8 cellular contexts compared by ENCODE assay signal in the genomic region with DNA sequence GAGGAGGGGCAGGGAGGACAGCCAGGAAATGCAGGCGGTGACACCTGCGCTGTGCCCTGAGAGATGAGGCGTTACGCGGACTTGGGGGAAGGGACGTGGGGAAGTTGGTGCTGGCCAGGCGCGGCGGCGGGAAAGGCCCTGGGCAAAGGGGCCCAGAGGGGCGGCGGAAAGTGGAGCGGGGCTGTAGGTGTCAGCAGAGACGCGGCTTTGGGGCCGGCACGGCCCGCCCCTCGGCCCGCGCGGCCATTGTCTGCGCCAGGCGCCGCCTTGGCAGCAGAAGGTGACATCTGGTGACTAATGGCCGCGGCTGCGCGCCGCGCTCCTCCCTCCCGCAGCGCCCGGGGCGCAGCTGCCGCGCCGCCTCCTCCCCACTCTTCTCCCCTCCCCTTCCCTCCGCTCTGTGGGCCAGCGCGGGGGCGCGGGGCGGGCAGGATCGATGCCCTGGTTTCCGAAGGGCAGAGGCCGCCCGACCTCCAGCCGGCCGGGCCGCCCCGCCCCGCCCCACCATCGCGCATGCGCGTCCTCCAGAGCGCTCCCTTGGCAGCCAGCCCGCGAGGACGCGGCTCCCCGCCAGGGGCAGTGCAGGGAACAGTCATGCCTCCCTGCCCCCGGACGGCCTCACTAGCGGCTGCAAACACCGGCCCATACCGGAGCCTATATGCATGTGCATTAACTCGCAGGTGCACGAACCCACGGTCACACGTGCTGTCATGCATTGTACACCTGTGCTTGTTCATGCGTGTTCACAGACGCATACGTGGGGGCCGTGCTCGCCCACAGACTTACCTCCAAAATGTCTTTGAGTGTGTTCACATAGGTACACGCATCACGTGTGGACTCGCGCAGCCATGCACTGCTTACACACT.
DNase-seq lines count a peak whose midpoint lies in the region; ATAC-seq, FAIRE-seq and TF ChIP-seq lines count a peak whose summit lies in the region.

No MANE protein-coding gene starts in this region.

- 5% methylated on average over 75 of the region's 81 CpGs for WGBS in prostate gland
- 5% methylated on average over 81 of the region's 81 CpGs for WGBS in urinary bladder

- peak; percentile 93 for ATAC-seq in HG02798 (IDR thresholded peaks at IDR 0.05; ENCODE audit: poor library complexity, unreplicated experiment)
- peak; percentile 97 to 98 for ATAC-seq in left cardiac atrium

- H2AFZ ChIP-seq in SU-DHL-6 (ENCODE audit: low read depth, low read length, severe bottlenecking): peak overlapping the region; percentile 86

- TF ChIP-seq CTCF in SU-DHL-6 (IDR thresholded peaks at IDR 0.05; ENCODE audit: insufficient read depth, low read length, poor library complexity, severe bottlenecking) (peak; percentile 41), prostate gland (IDR thresholded peaks at IDR 0.05) (peak; percentile 54 to 91 (median 77))

- H3K9me2 ChIP-seq in SU-DHL-6 (replicated peaks; ENCODE audit: insufficient read depth, low read length): no peaks in the 10 kb centered on the region

- intact Hi-C loops in left cardiac atrium (cut with DNase I) (loop anchor here in 1 of 2 donors (5.0 kb wide), 2 partner anchors 86 to 256 kb away; no protein-coding TSS in a partner anchor), prostate gland (cut with DNase I) (loop anchor here (2.0 to 10.0 kb wide), 5 partner anchors 92 to 894 kb away; partner anchors contain the start of gene ZMIZ1)

- peak overlapping the region; percentile 53 for H3K4me3 ChIP-seq in SU-DHL-6 (ENCODE audit: insufficient read depth, low read length, poor library complexity, severe bottlenecking)
- H3K4me3 ChIP-seq in adipocyte (ENCODE audit: low read length): peak overlapping the region; percentile 81
- peak overlapping the region; percentile 48 to 54 for H3K4me3 ChIP-seq in prostate gland
- peak overlapping the region; percentile 37 for H3K4me3 ChIP-seq in urinary bladder (ENCODE audit: low read depth, low read length)

- H3K9ac ChIP-seq in SU-DHL-6 (ENCODE audit: low read length): peak overlapping the region; percentile 61
- peak overlapping the region; percentile 92 for H3K9ac ChIP-seq in adipocyte (ENCODE audit: low read length)

- peak overlapping the region; percentile 72 for H3K4me2 ChIP-seq in SU-DHL-6 (ENCODE audit: low read depth, low read length, poor library complexity, severe bottlenecking)

- DNase-seq in GM12891 (ENCODE audit: insufficient read length, low spot score) (peak; percentile 94), NCI-H1417 (lab: John Stamatoyannopoulos, UW) (peak; percentile 86 to 96 (median 93)), adipocyte (ENCODE audit: low read depth) (peak; percentile 93), left cardiac atrium (peak; percentile 96), prostate gland (ENCODE audit: low spot score) (peak; percentile 90)

- H3K27ac ChIP-seq in SU-DHL-6 (ENCODE audit: low read depth, low read length): peak overlapping the region; percentile 62
- peak overlapping the region; percentile 84 to 87 for H3K27ac ChIP-seq in prostate gland
- H3K27ac ChIP-seq in urinary bladder (ENCODE audit: low read depth): peak overlapping the region; percentile 75

- peaks cover 7% of the 10 kb centered on the region; the same call in 1 of the 2 replicates for H3K9me3 ChIP-seq in SU-DHL-6 (ENCODE audit: insufficient read depth, low read length)
- peaks cover 4% of the 10 kb centered on the region for H3K9me3 ChIP-seq in adipocyte (ENCODE audit: control insufficient read depth, low read length)
- H3K9me3 ChIP-seq in prostate gland: no peaks in the 10 kb centered on the region

- peak; percentile 51; the same call in 1 of the 2 replicates for TF ChIP-seq POLR2A in GM12891 (IDR thresholded peaks at IDR 0.05; ENCODE audit: low read depth, low read length)
- TF ChIP-seq POLR2A in prostate gland (IDR thresholded peaks at IDR 0.05): peak; percentile 71

- H4K20me1 ChIP-seq in SU-DHL-6 (ENCODE audit: low read depth, low read length): no peaks in the 10 kb centered on the region

- H3K27me3 ChIP-seq in SU-DHL-6 (ENCODE audit: low read length): no peaks in the 10 kb centered on the region
- H3K27me3 ChIP-seq in adipocyte (replicated peaks; ENCODE audit: control insufficient read depth, insufficient read depth, low read length): no peaks in the 10 kb centered on the region
- H3K27me3 ChIP-seq in prostate gland (replicated peaks; ENCODE audit: insufficient read depth): no peaks in the 10 kb centered on the region

- peaks cover 8% of the 10 kb centered on the region; the same call in 1 of the 2 replicates for H3F3A ChIP-seq in SU-DHL-6 (ENCODE audit: insufficient read depth)

- H3K4me1 ChIP-seq in adipocyte (ENCODE audit: control insufficient read depth, insufficient read depth, low read length) (peaks cover 16% of the 10 kb centered on the region), prostate gland (replicated peaks) (peaks cover 4% of the 10 kb centered on the region), urinary bladder (ENCODE audit: insufficient read depth) (no peaks in the 10 kb centered on the region)

- peak; percentile 99 for FAIRE-seq in GM12891 (lab: Jason Lieb, UNC)

- H3K79me2 ChIP-seq in SU-DHL-6 (ENCODE audit: insufficient read depth, low read length): no peaks in the 10 kb centered on the region

- H3K36me3 ChIP-seq in SU-DHL-6 (ENCODE audit: low read length): no peaks in the 10 kb centered on the region
- no peaks in the 10 kb centered on the region for H3K36me3 ChIP-seq in adipocyte (ENCODE audit: control insufficient read depth, insufficient read depth, low read length, severe bottlenecking)
- no peaks in the 10 kb centered on the region for H3K36me3 ChIP-seq in prostate gland
- no peaks in the 10 kb centered on the region for H3K36me3 ChIP-seq in urinary bladder (ENCODE audit: insufficient read depth)

TF ChIP-seq in GM12891, 5 proteins besides CTCF, POLR2A, EP300 and RAD21:
- TF ChIP-seq POU2F2 (IDR thresholded peaks at IDR 0.05; ENCODE audit: low read depth, low read length): peak; percentile 75; the same call in 1 of the 2 replicates
- no peak for TF ChIP-seq POLR2AphosphoS5 (IDR thresholded peaks at IDR 0.05; ENCODE audit: low read depth, low read length)
- peak; percentile 99 for TF ChIP-seq PAX5 (IDR thresholded peaks at IDR 0.05; ENCODE audit: insufficient read depth, low read length, severe bottlenecking)
- TF ChIP-seq TAF1 (IDR thresholded peaks at IDR 0.05; ENCODE audit: low read depth, low read length): peak; percentile 51; the same call in 1 of the 2 replicates
- no peak for TF ChIP-seq SPI1 (IDR thresholded peaks at IDR 0.05; ENCODE audit: low read depth, low read length)

Comparison
In these comparisons a context has a peak if more than half of its experiments do, and no peak if none do; other contexts are left out.
1. Peak in every context shown above with its lines: DNase-seq, ATAC-seq, H3K4me3 ChIP-seq and H3K27ac ChIP-seq.